In genomic region chr7:146090023-146090645, GRCh38 we compare ENCODE assay signal across 8 cellular contexts. TPM values are rescaled to one million over a fixed set of nuclear protein-coding genes. Genes with fewer than 3 reads are reported as not detected.
DNase-seq lines count a peak whose midpoint lies in the region; ATAC-seq and TF ChIP-seq lines count a peak whose summit lies in the region.

No MANE protein-coding gene starts in this region.

- peaks cover under 1% of the 10 kb centered on the region for H3K9me3 Mint-ChIP-seq in natural killer cell treated with Interleukin-12 subunit alpha and Interleukin-12 subunit beta and Interleukin-15 and Interleukin-18, amount 100 ng/mL, for 72 hours

- H3K4me3 Mint-ChIP-seq in natural killer cell treated with Interleukin-12 subunit alpha and Interleukin-12 subunit beta and Interleukin-15 and Interleukin-18, amount 100 ng/mL, for 72 hours, result no peak overlapping the region

- no peaks in the 10 kb centered on the region for H3K4me1 ChIP-seq in NT2/D1 (ENCODE audit: insufficient read depth, insufficient read length)
- no peaks in the 10 kb centered on the region for H3K4me1 ChIP-seq in parathyroid adenoma

- H3K27me3 ChIP-seq in NT2/D1 (ENCODE audit: insufficient read depth, insufficient read length) (no peaks in the 10 kb centered on the region), parathyroid adenoma (ENCODE audit: control insufficient read depth, insufficient read depth, low read length) (no peaks in the 10 kb centered on the region)

- no peak overlapping the region for H3K4me2 ChIP-seq in parathyroid adenoma (ENCODE audit: low read length)

- H3K27me3 Mint-ChIP-seq in natural killer cell treated with Interleukin-12 subunit alpha and Interleukin-12 subunit beta and Interleukin-15 and Interleukin-18, amount 100 ng/mL, for 72 hours, result no peaks in the 10 kb centered on the region

- no peak overlapping the region for H3K27ac Mint-ChIP-seq in natural killer cell treated with Interleukin-12 subunit alpha and Interleukin-12 subunit beta and Interleukin-15 and Interleukin-18, amount 100 ng/mL, for 72 hours

- peak; percentile 80 for ATAC-seq in GM21528 (IDR thresholded peaks at IDR 0.05; ENCODE audit: low FRiP score, unreplicated experiment)
- no peak for ATAC-seq in natural killer cell treated with Interleukin-12 subunit alpha and Interleukin-12 subunit beta and Interleukin-15 and Interleukin-18, amount 100 ng/mL, for 72 hours

- H3K4me1 Mint-ChIP-seq in natural killer cell treated with Interleukin-12 subunit alpha and Interleukin-12 subunit beta and Interleukin-15 and Interleukin-18, amount 100 ng/mL, for 72 hours (ENCODE audit: low read depth in 2 of 2), result no peaks in the 10 kb centered on the region

- H3K36me3 Mint-ChIP-seq in natural killer cell treated with Interleukin-12 subunit alpha and Interleukin-12 subunit beta and Interleukin-15 and Interleukin-18, amount 100 ng/mL, for 72 hours, result no peaks in the 10 kb centered on the region

- no peak overlapping the region for H3K4me3 ChIP-seq in GM12864 (ENCODE audit: low read depth, low read length)
- H3K4me3 ChIP-seq in NT2/D1 (ENCODE audit: insufficient read length, low read depth), result no peak overlapping the region
- no peak overlapping the region for H3K4me3 ChIP-seq in parathyroid adenoma (ENCODE audit: low read depth, low read length)

- H3K27ac ChIP-seq in epithelial cell of prostate, result no peak overlapping the region
- no peak overlapping the region for H3K27ac ChIP-seq in parathyroid adenoma

- H2AFZ ChIP-seq in parathyroid adenoma, result no peak overlapping the region

- no peak overlapping the region for H3K9ac ChIP-seq in NT2/D1 (ENCODE audit: insufficient read length, low read depth)
- no peak overlapping the region for H3K9ac ChIP-seq in parathyroid adenoma

- DNase-seq in GM12864 (ENCODE audit: low read depth) (no peak), HPDE6-E6E7 (ENCODE audit: extremely low spot score) (peak; percentile 10), NT2/D1 (ENCODE audit: low read depth, low spot score) (peak; percentile 13), epithelial cell of prostate (ENCODE audit: low read depth, low spot score) (peak; percentile 1), NCI-H1048 (lab: John Stamatoyannopoulos, UW) (no peak)
- DNase-seq in natural killer cell treated with Interleukin-12 subunit alpha and Interleukin-12 subunit beta and Interleukin-15 and Interleukin-18, amount 100 ng/mL, for 72 hours (ENCODE audit: low spot score), result no peak

- H3K36me3 ChIP-seq in NT2/D1 (ENCODE audit: insufficient read depth, insufficient read length, low read length) (no peaks in the 10 kb centered on the region), parathyroid adenoma (ENCODE audit: control insufficient read depth, insufficient read depth, low read length) (no peaks in the 10 kb centered on the region)

- H3K9me3 ChIP-seq in NT2/D1 (ENCODE audit: insufficient read depth, low read length), result no peaks in the 10 kb centered on the region
- H3K9me3 ChIP-seq in parathyroid adenoma (ENCODE audit: control insufficient read depth, low read length), result no peaks in the 10 kb centered on the region

- no peaks in the 10 kb centered on the region for H3K79me2 ChIP-seq in parathyroid adenoma

- peak; percentile 57 for TF ChIP-seq CTCF in GM12864 (IDR thresholded peaks at IDR 0.05; ENCODE audit: low read depth, low read length, missing control alignments)
- TF ChIP-seq CTCF in parathyroid adenoma (IDR thresholded peaks at IDR 0.05), result peak; percentile 74

RNA-seq across cellular contexts. Expression of gene CNTNAP2, which starts 26.5 kb away (rescaled TPM):
- not detected for total RNA-seq in natural killer cell treated with Interleukin-12 subunit alpha and Interleukin-12 subunit beta and Interleukin-15 and Interleukin-18, amount 100 ng/mL, for 72 hours

Comparison
In these comparisons a context has a peak if more than half of its experiments do, and no peak if none do; other contexts are left out.
1. DNase-seq: peak in HPDE6-E6E7 (single experiment), NT2/D1 (single experiment) and epithelial cell of prostate (single experiment); none in GM12864 (single experiment), natural killer cell treated with Interleukin-12 subunit alpha and Interleukin-12 subunit beta and Interleukin-15 and Interleukin-18, amount 100 ng/mL, for 72 hours (single experiment) and NCI-H1048 (single experiment).